17 cellular contexts compared by ENCODE assay signal in genomic region chr3:133891662-133892389, GRCh38. TPM values are rescaled to one million over a fixed set of nuclear protein-coding genes. Genes with fewer than 3 reads are reported as not detected.
DNase-seq lines count a peak whose midpoint lies in the region; ATAC-seq and TF ChIP-seq lines count a peak whose summit lies in the region.
"Had no signal": no experiment of that assay in that cellular context is flagged by ENCODE, and none has a peak within 500 bp of the region (broad histone marks: within the 10 kb centered on the region; RNA-seq: fewer than 3 reads in every experiment).

No MANE protein-coding gene starts in this region.

- H2AFZ ChIP-seq in neuronal stem cell (ENCODE audit: low read length) = no peak overlapping the region

- peak overlapping the region; percentile 9 for H3K18ac ChIP-seq in neuronal stem cell (ENCODE audit: low read length)

- TF ChIP-seq POLR2A in esophagus muscularis mucosa (IDR thresholded peaks at IDR 0.05; ENCODE audit: low read depth) = no peak

- no peak overlapping the region for H2BK120ac ChIP-seq in neuronal stem cell (ENCODE audit: low read depth, low read length)

- H3K4me3 ChIP-seq in esophagus muscularis mucosa = no peak overlapping the region
- no peak overlapping the region for H3K4me3 ChIP-seq in neuronal stem cell (ENCODE audit: low read length in 2 of 2)
- no peak overlapping the region for H3K4me3 ChIP-seq in mucosa of descending colon
- H3K4me3 ChIP-seq: SJSA1 had no signal

- no peak for TF ChIP-seq CTCF in esophagus muscularis mucosa (IDR thresholded peaks at IDR 0.05)
- TF ChIP-seq CTCF in mucosa of descending colon (IDR thresholded peaks at IDR 0.05) = no peak

- no peak for ATAC-seq in mucosa of descending colon
- ATAC-seq in HG02610 (IDR thresholded peaks at IDR 0.05; ENCODE audit: unreplicated experiment) = no peak
- ATAC-seq: CD8-positive, alpha-beta T cell had no signal

- no peak overlapping the region for H4K8ac ChIP-seq in neuronal stem cell (ENCODE audit: low read depth, low read length)

- no peak overlapping the region for H2BK12ac ChIP-seq in neuronal stem cell (ENCODE audit: low read length)

- H3K4me2 ChIP-seq in neuronal stem cell (ENCODE audit: insufficient read depth, low read length, poor library complexity, severe bottlenecking) = no peak overlapping the region

- H3K79me1 ChIP-seq in neuronal stem cell (ENCODE audit: low read depth, low read length) = peaks cover 3% of the 10 kb centered on the region

- CTCF ChIA-PET in HEK293T (lab: Yijun Ruan, JAX) = no interaction called here

- POLR2A ChIA-PET in HEK293T (lab: Yijun Ruan, JAX) = no interaction called here

- TF ChIP-seq EP300 in esophagus muscularis mucosa (IDR thresholded peaks at IDR 0.05) = no peak

- H3K4me1 ChIP-seq in esophagus muscularis mucosa = peaks cover 17 to 30% (median 25%) of the 10 kb centered on the region in 4 donors
- peaks cover 0 to 43% of the 10 kb centered on the region in 2 donors for H3K4me1 ChIP-seq in neuronal stem cell (ENCODE audit: control insufficient read depth in 2 of 2, insufficient read depth in 1 of 2, low read depth in 1 of 2, low read length in 2 of 2)
- H3K4me1 ChIP-seq in mucosa of descending colon (ENCODE audit: low read depth) = peaks cover 17% of the 10 kb centered on the region

- 89% methylated on average over 11 of the region's 11 CpGs for WGBS in esophagus muscularis mucosa
- WGBS in neuronal stem cell (ENCODE audit: extremely low coverage in 2 of 2, insufficient read length in 2 of 2, insufficient replicate concordance in 1 of 2), 2 donors = no CpG with 5 or more reads among the region's 11 CpGs

- H4K91ac ChIP-seq in neuronal stem cell (ENCODE audit: low read depth, low read length, poor library complexity) = no peak overlapping the region

- peak; percentile 1 for DNase-seq in HEK293T (ENCODE audit: extremely low spot score)
- DNase-seq in NCI-H2171 treated with DMSO at 0.1 percent for 48 hours (lab: John Stamatoyannopoulos, UW) = peak; percentile 49
- peak; percentile 85 for DNase-seq in esophagus muscularis mucosa (ENCODE audit: extremely low spot score)
- DNase-seq in neuronal stem cell (ENCODE audit: low spot score) = no peak
- no peak for DNase-seq in mucosa of descending colon
- DNase-seq in GM19238 (ENCODE audit: insufficient read length, low spot score) = no peak
- DNase-seq: CD8-positive, alpha-beta T cell; DMS153; H9; Karpas-422; MM.1S; NCI-H1105 treated with DMSO at 0.1 percent for 48 hours; NCI-H1930; NCI-H526; NK-92 treated with Interleukin-12 subunit alpha and Interleukin-12 subunit beta, amount 100 ng/mL, for 24 hours had no signal

- no peak overlapping the region for H3K9ac ChIP-seq in neuronal stem cell (ENCODE audit: low read depth, low read length, poor library complexity)

- no peak overlapping the region for H3K4ac ChIP-seq in neuronal stem cell (ENCODE audit: low read length)

- intact Hi-C loops in esophagus muscularis mucosa (cut with DNase I) (no loop called here), mucosa of descending colon (cut with DNase I, micrococcal nuclease) (no loop called here)

- H3K27ac ChIP-seq in esophagus muscularis mucosa (replicated peaks in 1 of 4) (no peak overlapping the region), neuronal stem cell (replicated peaks; ENCODE audit: low read length) (peak overlapping the region; percentile 45)
- H3K27ac ChIP-seq: SJSA1 had no signal

- no peak overlapping the region for H2BK15ac ChIP-seq in neuronal stem cell (ENCODE audit: low read length)

- H3K27me3 ChIP-seq in esophagus muscularis mucosa (peaks cover 0 to 15% (median 0%) of the 10 kb centered on the region in 4 donors), neuronal stem cell (ENCODE audit: control insufficient read depth in 3 of 3, insufficient read depth in 3 of 3, low read depth in 1 of 3, low read length in 3 of 3) (peaks cover 0 to 53% (median 9%) of the 10 kb centered on the region in 3 experiments)

- H3K14ac ChIP-seq in neuronal stem cell (ENCODE audit: low read length) = no peak overlapping the region

- H3K9me3 ChIP-seq in esophagus muscularis mucosa (no peaks in the 10 kb centered on the region), neuronal stem cell (replicated peaks in 1 of 2; ENCODE audit: control insufficient read depth in 2 of 2, insufficient read depth in 1 of 2, low read depth in 1 of 2, low read length in 2 of 2) (peaks cover 0 to 2% of the 10 kb centered on the region in 2 donors), mucosa of descending colon (no peaks in the 10 kb centered on the region)
- H3K9me3 ChIP-seq: SJSA1 had no signal

- H3K23ac ChIP-seq in neuronal stem cell (ENCODE audit: low read depth, low read length, poor library complexity) = no peak overlapping the region

- H3K36me3 ChIP-seq in esophagus muscularis mucosa (no peaks in the 10 kb centered on the region), neuronal stem cell (replicated peaks in 1 of 2; ENCODE audit: control insufficient read depth in 2 of 2, insufficient read depth in 2 of 2, low read length in 2 of 2) (no peaks in the 10 kb centered on the region), mucosa of descending colon (ENCODE audit: low read depth) (no peaks in the 10 kb centered on the region)
- H3K36me3 ChIP-seq: SJSA1 had no signal

- no peak overlapping the region for H2AK5ac ChIP-seq in neuronal stem cell (ENCODE audit: low read depth, low read length)

- H2BK5ac ChIP-seq in neuronal stem cell (ENCODE audit: low read length) = no peak overlapping the region

TF ChIP-seq in HEK293T, 16 proteins besides CTCF, POLR2A, EP300 and RAD21:
- TF ChIP-seq PKNOX1 (IDR thresholded peaks at IDR 0.05) = no peak
- TF ChIP-seq NFRKB (IDR thresholded peaks at IDR 0.05) = no peak
- TF ChIP-seq CTBP1 (IDR thresholded peaks at IDR 0.05; ENCODE audit: borderline replicate concordance) = no peak
- TF ChIP-seq TARDBP (IDR thresholded peaks at IDR 0.05) = no peak
- TF ChIP-seq SP1 (IDR thresholded peaks at IDR 0.05) = no peak
- no peak for TF ChIP-seq ELF4 (IDR thresholded peaks at IDR 0.05)
- no peak for TF ChIP-seq LEF1 (IDR thresholded peaks at IDR 0.05; ENCODE audit: borderline replicate concordance)
- no peak for TF ChIP-seq FOXK2 (IDR thresholded peaks at IDR 0.05)
TF ChIP-seq in HEK293T: peak in this region for 0.

RNA-seq across cellular contexts. Expression of gene RAB6B, which starts 3.9 kb away (rescaled TPM):
- total RNA-seq in esophagus muscularis mucosa = 10 to 100 TPM in 2 of 4 donors, 1 to 10 TPM in 2; 6.2 to 11.9 (median 10.5) TPM
- polyA plus RNA-seq in neuronal stem cell (2013, experiment 1 of 2) = 18.7 TPM
- 19.0 TPM for polyA plus RNA-seq in neuronal stem cell (2013, experiment 2 of 2)
- total RNA-seq in mucosa of descending colon = 10 to 100 TPM in 1 of 3 donors, 1 to 10 TPM in 2; 4.1 to 11.6 (median 4.8) TPM

Comparison
In these comparisons a context has a peak if more than half of its experiments do, and no peak if none do; other contexts are left out.
1. DNase-seq: peak in HEK293T (single experiment), NCI-H2171 treated with DMSO at 0.1 percent for 48 hours (single experiment) and esophagus muscularis mucosa (single experiment); none in neuronal stem cell (single experiment), mucosa of descending colon (0 of 3) and GM19238 (single experiment).